8 cellular contexts compared by ENCODE assay signal in the genomic region with DNA sequence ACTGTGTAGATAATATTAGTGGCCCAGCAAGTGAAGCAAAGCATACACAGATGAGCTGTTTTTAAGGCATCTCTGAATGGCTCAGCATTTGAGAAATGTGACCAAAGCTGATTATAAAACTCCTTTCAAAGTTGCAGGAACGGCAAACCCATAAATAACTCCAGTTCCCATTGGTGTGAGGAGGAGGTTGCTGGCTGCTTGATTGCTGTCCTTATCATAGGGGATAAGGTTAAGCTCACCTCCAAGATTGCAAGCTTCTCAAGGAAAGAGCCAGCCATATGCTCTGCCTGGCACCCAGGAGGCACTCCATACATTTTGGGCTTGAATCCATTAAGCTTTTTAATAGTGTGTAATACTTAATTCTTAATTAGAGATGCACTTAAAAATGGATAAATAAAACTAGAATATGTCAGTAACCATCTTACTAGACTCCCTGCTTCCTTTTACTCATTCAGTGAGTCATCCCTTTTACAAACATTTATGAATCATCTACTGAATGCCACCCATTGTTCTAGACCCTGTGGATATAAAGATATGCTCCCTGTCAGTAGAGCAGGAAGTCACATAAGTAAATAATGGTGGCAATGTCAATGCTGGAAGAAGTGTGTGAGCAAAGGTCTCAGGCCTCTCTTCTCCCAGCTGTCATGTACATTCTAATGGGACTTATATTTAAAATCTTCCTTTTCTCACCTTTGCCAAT.
DNase-seq lines count a peak whose midpoint lies in the region; ATAC-seq, FAIRE-seq and TF ChIP-seq lines count a peak whose summit lies in the region.

No MANE protein-coding gene starts in this region.

- H3K9me3 ChIP-seq in endodermal cell (ENCODE audit: control insufficient read depth, low read length), result no peaks in the 10 kb centered on the region

- H3K27ac Mint-ChIP-seq in endodermal cell (peak overlapping the region; percentile 77), natural killer cell (peak overlapping the region; percentile 51 to 60)

- peak overlapping the region; percentile 67 for H3K4me3 ChIP-seq in endodermal cell (ENCODE audit: low read length)

- H3K27me3 Mint-ChIP-seq in endodermal cell (ENCODE audit: insufficient read depth) (no peaks in the 10 kb centered on the region), natural killer cell (ENCODE audit: low read depth in 2 of 2) (no peaks in the 10 kb centered on the region)

- H3K4me1 ChIP-seq in endodermal cell (ENCODE audit: control insufficient read depth, insufficient read depth, low read length), result peaks cover 10% of the 10 kb centered on the region

- peak; percentile 71 for DNase-seq in GM03348 (ENCODE audit: low spot score)
- DNase-seq in RKO (ENCODE audit: low spot score), result peak; percentile 97
- no peak for DNase-seq in endodermal cell
- no peak for DNase-seq in natural killer cell
- no peak for DNase-seq in D721Med (ENCODE audit: insufficient read length, low spot score)

- no peak overlapping the region for H3K27ac ChIP-seq in endodermal cell (ENCODE audit: low read depth, low read length)

- TF ChIP-seq CTCF in endodermal cell (conservative IDR thresholded peaks at IDR 0.05) (no peak), natural killer cell (IDR thresholded peaks at IDR 0.05) (no peak), D721Med (IDR thresholded peaks at IDR 0.05; ENCODE audit: insufficient read depth, missing control alignments) (no peak)

- intact Hi-C loops in natural killer cell (cut with micrococcal nuclease), result no loop called here

- H3K9me3 Mint-ChIP-seq in endodermal cell (no peaks in the 10 kb centered on the region), natural killer cell (no peaks in the 10 kb centered on the region)

- H3K4me3 Mint-ChIP-seq in endodermal cell, result no peak overlapping the region
- no peak overlapping the region for H3K4me3 Mint-ChIP-seq in natural killer cell

- no peaks in the 10 kb centered on the region for H3K27me3 ChIP-seq in endodermal cell (ENCODE audit: control insufficient read depth, insufficient read depth, low read length, poor library complexity, severe bottlenecking)

- peaks cover 4% of the 10 kb centered on the region for H3K36me3 ChIP-seq in endodermal cell (ENCODE audit: control insufficient read depth, insufficient read depth, low read length)

- WGBS in endodermal cell (ENCODE audit: insufficient coverage in 1 of 2, insufficient read length in 1 of 2), 2 experiments, result 73% methylated on average over 1 of the region's 1 CpG; no CpG with 5 or more reads in 1 of the 2 experiments

- H3K9ac ChIP-seq in endodermal cell (ENCODE audit: extremely low read depth, low read length, poor library complexity, severe bottlenecking), result no peak overlapping the region

- peaks cover 29% of the 10 kb centered on the region for H3K36me3 Mint-ChIP-seq in endodermal cell (ENCODE audit: low read depth)
- no peaks in the 10 kb centered on the region for H3K36me3 Mint-ChIP-seq in natural killer cell

- ATAC-seq in HG03108 (IDR thresholded peaks at IDR 0.05; ENCODE audit: unreplicated experiment), result peak; percentile 39
- peak; percentile 32 to 74 (median 41) for ATAC-seq in natural killer cell
- ATAC-seq in HG02870 (IDR thresholded peaks at IDR 0.05; ENCODE audit: unreplicated experiment), result no peak
- no peak for ATAC-seq in GM21423 (IDR thresholded peaks at IDR 0.05; ENCODE audit: unreplicated experiment)

- H3K4me1 Mint-ChIP-seq in endodermal cell, result peaks cover 36% of the 10 kb centered on the region
- H3K4me1 Mint-ChIP-seq in natural killer cell, result peaks cover 12 to 13% of the 10 kb centered on the region in 2 donors

- FAIRE-seq in D721Med (lab: Jason Lieb, UNC), result no peak

Comparison
In these comparisons a context has a peak if more than half of its experiments do, and no peak if none do; other contexts are left out.
1. DNase-seq: peak in GM03348 (single experiment) and RKO (single experiment); none in endodermal cell (single experiment), natural killer cell (single experiment) and D721Med (single experiment).
2. ATAC-seq: peak in HG03108 (single experiment) and natural killer cell (3 of 3); none in HG02870 (single experiment) and GM21423 (single experiment).